In genomic region chr2:157269060-157269459, GRCh38 we compare ENCODE assay signal across 36 cellular contexts. TPM values are rescaled to one million over a fixed set of nuclear protein-coding genes. Genes with fewer than 3 reads are reported as not detected.
"Had no signal": no experiment of that assay in that cellular context is flagged by ENCODE, and none has a peak within 500 bp of the region (broad histone marks: within the 10 kb centered on the region; RNA-seq: fewer than 3 reads in every experiment).

No MANE protein-coding gene starts in this region.

- H3K27me3 Mint-ChIP-seq: activated CD8-positive, alpha-beta memory T cell treated with anti-CD3 and anti-CD28 coated beads, Interleukin-2, amount 10 ng/mL, durations not matched to agents 7 days and 5 days; activated naive CD4-positive, alpha-beta T cell treated with anti-CD3 and anti-CD28 coated beads, Interleukin-2, amount 10 ng/mL, durations not matched to agents 7 days and 5 days; brain had no signal

- H3K36me3 ChIP-seq: ascending aorta, breast epithelium, esophagus muscularis mucosa, heart left ventricle, WERI-Rb-1 had no signal

- H3K4me3 Mint-ChIP-seq: activated B cell treated with CpG ODN at 0.5 μM for 24 hours; activated CD4-positive, alpha-beta memory T cell treated with anti-CD3 and anti-CD28 coated beads for 36 hours; activated CD8-positive, alpha-beta memory T cell treated with anti-CD3 and anti-CD28 coated beads, Interleukin-2, amount 10 ng/mL, durations not matched to agents 7 days and 5 days; activated CD8-positive, alpha-beta T cell treated with anti-CD3 and anti-CD28 coated beads, Interleukin-2, amount 10 ng/mL, durations not matched to agents 7 days and 5 days; activated naive CD4-positive, alpha-beta T cell treated with anti-CD3 and anti-CD28 coated beads, Interleukin-2, amount 10 ng/mL, durations not matched to agents 7 days and 5 days; activated naive CD8-positive, alpha-beta T cell treated with anti-CD3 and anti-CD28 coated beads, Interleukin-2, amount 10 ng/mL, durations not matched to agents 7 days and 5 days; activated T-cell treated with anti-CD3 and anti-CD28 coated beads, Interleukin-2, amount 50 U/mL, for 72 hours; brain; central memory CD8-positive, alpha-beta T cell; effector memory CD8-positive, alpha-beta T cell; T-helper 17 cell; T-helper 2 cell treated with Interferon-gamma antibody and Interleukin-4, amounts not matched to agents 5 μg/mL and 100 μg/mL, for 36 hours had no signal

- H3K27me3 ChIP-seq: ascending aorta, breast epithelium, esophagus muscularis mucosa, heart left ventricle had no signal

- H3K4me1 Mint-ChIP-seq: activated naive CD4-positive, alpha-beta T cell treated with anti-CD3 and anti-CD28 coated beads, Interleukin-2, amount 10 ng/mL, durations not matched to agents 7 days and 5 days; central memory CD8-positive, alpha-beta T cell had no signal

- H3K27ac Mint-ChIP-seq: activated B cell treated with CpG ODN at 0.5 μM for 24 hours; activated CD4-positive, alpha-beta memory T cell treated with anti-CD3 and anti-CD28 coated beads for 36 hours; activated CD8-positive, alpha-beta memory T cell treated with anti-CD3 and anti-CD28 coated beads, Interleukin-2, amount 10 ng/mL, durations not matched to agents 7 days and 5 days; activated CD8-positive, alpha-beta T cell treated with anti-CD3 and anti-CD28 coated beads, Interleukin-2, amount 10 ng/mL, durations not matched to agents 7 days and 5 days; activated naive CD4-positive, alpha-beta T cell treated with anti-CD3 and anti-CD28 coated beads, Interleukin-2, amount 10 ng/mL, durations not matched to agents 7 days and 5 days; activated naive CD4-positive, alpha-beta T cell treated with anti-CD3 and anti-CD28 coated beads, Interleukin-2, amount 50 U/mL, for 72 hours; activated naive CD8-positive, alpha-beta T cell treated with anti-CD3 and anti-CD28 coated beads, Interleukin-2, amount 10 ng/mL, durations not matched to agents 7 days and 5 days; activated T-cell treated with anti-CD3 and anti-CD28 coated beads, Interleukin-2, amount 50 U/mL, for 72 hours; brain; effector memory CD8-positive, alpha-beta T cell; T-helper 17 cell; T-helper 2 cell treated with Interferon-gamma antibody and Interleukin-4, amounts not matched to agents 5 μg/mL and 100 μg/mL, for 36 hours had no signal

- H3K9me3 Mint-ChIP-seq: activated B cell treated with CpG ODN at 0.5 μM for 24 hours; activated CD4-positive, alpha-beta memory T cell treated with anti-CD3 and anti-CD28 coated beads for 36 hours; activated naive CD4-positive, alpha-beta T cell treated with anti-CD3 and anti-CD28 coated beads, Interleukin-2, amount 10 ng/mL, durations not matched to agents 7 days and 5 days; activated naive CD4-positive, alpha-beta T cell treated with anti-CD3 and anti-CD28 coated beads, Interleukin-2, amount 50 U/mL, for 72 hours; activated naive CD8-positive, alpha-beta T cell treated with anti-CD3 and anti-CD28 coated beads, Interleukin-2, amount 10 ng/mL, durations not matched to agents 7 days and 5 days; activated T-cell treated with anti-CD3 and anti-CD28 coated beads, Interleukin-2, amount 50 U/mL, for 72 hours; brain; central memory CD8-positive, alpha-beta T cell; effector memory CD8-positive, alpha-beta T cell; T-helper 2 cell treated with Interferon-gamma antibody and Interleukin-4, amounts not matched to agents 5 μg/mL and 100 μg/mL, for 36 hours had no signal

- ATAC-seq: activated CD8-positive, alpha-beta memory T cell treated with anti-CD3 and anti-CD28 coated beads, Interleukin-2, amount 10 ng/mL, durations not matched to agents 7 days and 5 days; activated CD8-positive, alpha-beta T cell treated with anti-CD3 and anti-CD28 coated beads, Interleukin-2, amount 10 ng/mL, durations not matched to agents 7 days and 5 days; activated naive CD4-positive, alpha-beta T cell treated with anti-CD3 and anti-CD28 coated beads, Interleukin-2, amount 50 U/mL, for 72 hours; effector memory CD8-positive, alpha-beta T cell; heart left ventricle; T-helper 17 cell had no signal

- DNase-seq: activated B cell treated with CpG ODN at 0.5 μM for 24 hours; activated CD4-positive, alpha-beta memory T cell treated with anti-CD3 and anti-CD28 coated beads for 36 hours; activated CD4-positive, alpha-beta T cell treated with anti-CD3 and anti-CD28 coated beads for 48 hours; activated CD4-positive, alpha-beta T cell treated with anti-CD3 and anti-CD28 coated beads, Interleukin-2, amount 50 U/mL, for 1 hour; activated CD8-positive, alpha-beta memory T cell treated with anti-CD3 and anti-CD28 coated beads, Interleukin-2, amount 10 ng/mL, durations not matched to agents 7 days and 5 days; activated CD8-positive, alpha-beta memory T cell treated with anti-CD3 and anti-CD28 coated beads, Interleukin-2, amount 50 U/mL, for 4 hours; activated CD8-positive, alpha-beta T cell treated with anti-CD3 and anti-CD28 coated beads, Interleukin-2, amount 10 ng/mL, durations not matched to agents 7 days and 5 days; activated gamma-delta T cell; activated naive CD4-positive, alpha-beta T cell; activated naive CD4-positive, alpha-beta T cell treated with anti-CD3 and anti-CD28 coated beads, Interleukin-2, amount 10 ng/mL, durations not matched to agents 7 days and 5 days; activated naive CD8-positive, alpha-beta T cell treated with anti-CD3 and anti-CD28 coated beads, Interleukin-2, amount 10 ng/mL, durations not matched to agents 7 days and 5 days; activated T-cell treated with anti-CD3 and anti-CD28 coated beads, Interleukin-2, amount 50 U/mL, for 1 hour; activated T-cell treated with anti-CD3 and anti-CD28 coated beads, Interleukin-2, amount 50 U/mL, for 72 hours; cortex of kidney; dermis blood vessel endothelial cell; effector CD4-positive, alpha-beta T cell; effector memory CD8-positive, alpha-beta T cell; glutamatergic neuron; heart left ventricle; T-helper 1 cell; T-helper 17 cell; T1000; WERI-Rb-1 had no signal

- H3K36me3 Mint-ChIP-seq: activated CD4-positive, alpha-beta memory T cell treated with anti-CD3 and anti-CD28 coated beads for 36 hours; activated CD8-positive, alpha-beta memory T cell treated with anti-CD3 and anti-CD28 coated beads, Interleukin-2, amount 10 ng/mL, durations not matched to agents 7 days and 5 days; activated naive CD4-positive, alpha-beta T cell treated with anti-CD3 and anti-CD28 coated beads, Interleukin-2, amount 10 ng/mL, durations not matched to agents 7 days and 5 days; activated naive CD4-positive, alpha-beta T cell treated with anti-CD3 and anti-CD28 coated beads, Interleukin-2, amount 50 U/mL, for 72 hours; activated naive CD8-positive, alpha-beta T cell treated with anti-CD3 and anti-CD28 coated beads, Interleukin-2, amount 10 ng/mL, durations not matched to agents 7 days and 5 days; brain had no signal

- H3K4me1 ChIP-seq: breast epithelium, esophagus muscularis mucosa, heart left ventricle had no signal

- H3K4me3 ChIP-seq: ascending aorta, breast epithelium, esophagus muscularis mucosa, heart left ventricle had no signal

- H3K27ac ChIP-seq: ascending aorta, breast epithelium, esophagus muscularis mucosa, heart left ventricle, WERI-Rb-1 had no signal

- FAIRE-seq: frontal cortex had no signal

- H3K9me3 ChIP-seq: ascending aorta, breast epithelium, esophagus muscularis mucosa had no signal

RNA-seq across cellular contexts. Expression of gene GALNT5, which starts 11.6 kb away (rescaled TPM):
- total RNA-seq: activated B cell treated with CpG ODN at 0.5 μM for 24 hours; activated CD4-positive, alpha-beta memory T cell treated with anti-CD3 and anti-CD28 coated beads for 36 hours; activated CD8-positive, alpha-beta memory T cell treated with anti-CD3 and anti-CD28 coated beads for 36 hours; activated CD8-positive, alpha-beta memory T cell treated with anti-CD3 and anti-CD28 coated beads, Interleukin-2, amount 10 ng/mL, durations not matched to agents 7 days and 5 days; activated CD8-positive, alpha-beta T cell treated with anti-CD3 and anti-CD28 coated beads, Interleukin-2, amount 10 ng/mL, durations not matched to agents 7 days and 5 days; activated naive CD8-positive, alpha-beta T cell treated with anti-CD3 and anti-CD28 coated beads, Interleukin-2, amount 10 ng/mL, durations not matched to agents 7 days and 5 days; activated T-cell treated with anti-CD3 and anti-CD28 coated beads, Interleukin-2, amount 50 U/mL, for 72 hours; T-helper 17 cell had no signal

RNA-seq across cellular contexts. Expression of gene ERMN, which starts 56.6 kb away (rescaled TPM):
- total RNA-seq: ascending aorta, cardiac septum, dermis blood vessel endothelial cell, epithelial cell of proximal tubule, fibroblast of villous mesenchyme had no signal
- polyA plus RNA-seq: fibroblast of lung had no signal
